ENCODE assay signal across 8 cellular contexts in genomic region chr1:8025061-8025670, GRCh38. TPM values are rescaled to one million over a fixed set of nuclear protein-coding genes. Genes with fewer than 3 reads are reported as not detected.
A peak's percentile ranks its signal among the peaks of the same experiment; 100 is the strongest.
DNase-seq lines count a peak whose midpoint lies in the region; ATAC-seq and TF ChIP-seq lines count a peak whose summit lies in the region.

No MANE protein-coding gene starts in this region.

- intact Hi-C loops in sigmoid colon (cut with DNase I) = loop anchor here (5.0 kb wide), 1 partner anchor 177 kb away; no protein-coding TSS in a partner anchor

- H3K9me3 ChIP-seq in sigmoid colon = no peaks in the 10 kb centered on the region

- H3K27me3 ChIP-seq in sigmoid colon = no peaks in the 10 kb centered on the region

- H3K4me1 ChIP-seq in sigmoid colon = peaks cover 0 to 73% (median 64%) of the 10 kb centered on the region in 4 donors

- TF ChIP-seq EP300 in sigmoid colon (IDR thresholded peaks at IDR 0.05) = no peak

- TF ChIP-seq CTCF in VCaP (conservative IDR thresholded peaks at IDR 0.05) = no peak
- TF ChIP-seq CTCF in sigmoid colon (IDR thresholded peaks at IDR 0.05) = no peak

- 2 to 7% methylated on average over 19 of the region's 19 CpGs for WGBS in sigmoid colon, 2 donors

- peak; percentile 2 for DNase-seq in NCI-H1694 treated with DMSO at 0.1 percent for 48 hours (lab: John Stamatoyannopoulos, UW)
- DNase-seq in NCI-H1694 (lab: John Stamatoyannopoulos, UW) = no peak
- DNase-seq in germinal center (ENCODE audit: low spot score) = peak; percentile 6
- no peak for DNase-seq in sigmoid colon
- no peak for DNase-seq in HPDE6-E6E7 (ENCODE audit: extremely low spot score)
- no peak for DNase-seq in activated effector memory CD4-positive, alpha-beta T cell treated with anti-CD3 and anti-CD28 coated beads, Interleukin-2, amount 50 U/mL, for 16 hours

- H3K27ac ChIP-seq in VCaP (peak overlapping the region; percentile 92), sigmoid colon (peak overlapping the region; percentile 96 to 99 (median 97))

- no peak for ATAC-seq in GM19397 (IDR thresholded peaks at IDR 0.05; ENCODE audit: unreplicated experiment)

- TF ChIP-seq POLR2A in sigmoid colon (IDR thresholded peaks at IDR 0.05) = no peak

- H3K4me3 ChIP-seq in sigmoid colon = peak overlapping the region; percentile 63 to 97 (median 84)

- no peaks in the 10 kb centered on the region for H3K36me3 ChIP-seq in sigmoid colon

RNA-seq across cellular contexts. Expression of gene ERRFI1, which starts 0.9 kb away (rescaled TPM):
- total RNA-seq in sigmoid colon = 100 to 1,000 TPM in 2 of 4 donors, 10 to 100 TPM in 2; 81.1 to 131 (median 101) TPM
- 10 to 100 TPM; 28.4 to 45.3 (median 28.8) TPM for polyA plus RNA-seq in sigmoid colon

Comparison
In these comparisons a context has a peak if more than half of its experiments do, and no peak if none do; other contexts are left out.
1. DNase-seq: peak in NCI-H1694 treated with DMSO at 0.1 percent for 48 hours (single experiment) and germinal center (single experiment); none in NCI-H1694 (single experiment), sigmoid colon (single experiment), HPDE6-E6E7 (single experiment) and activated effector memory CD4-positive, alpha-beta T cell treated with anti-CD3 and anti-CD28 coated beads, Interleukin-2, amount 50 U/mL, for 16 hours (single experiment).